ENCODE assay signal across 8 cellular contexts in the genomic region with DNA sequence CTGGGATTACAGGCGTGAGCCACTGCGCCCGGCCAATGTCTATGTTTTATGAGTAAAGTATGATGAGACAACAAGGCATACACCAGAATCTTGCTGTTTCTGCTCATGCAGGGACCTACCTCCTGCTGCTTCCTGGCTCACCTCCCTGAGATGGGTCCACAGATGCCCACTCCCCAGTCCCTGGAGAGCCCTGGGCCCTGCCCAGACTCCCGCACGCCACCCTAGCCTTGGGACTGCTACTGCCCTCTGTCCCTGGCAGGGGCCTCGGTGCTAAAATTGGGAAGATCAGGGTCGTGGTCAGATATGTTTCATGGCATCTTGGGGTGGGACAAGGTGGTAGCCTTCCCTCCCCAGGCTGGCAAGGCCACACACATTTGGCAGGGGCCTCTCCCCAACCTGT.
"Had no signal": no experiment of that assay in that cellular context is flagged by ENCODE, and none has a peak within 500 bp of the region (broad histone marks: within the 10 kb centered on the region; RNA-seq: fewer than 3 reads in every experiment).

No MANE protein-coding gene starts in this region.

- H3K4me1 ChIP-seq: HAP-1 had no signal

- H2AFZ ChIP-seq: GM23248, GM23338 had no signal

- H3K4me3 ChIP-seq: GM23248, GM23338, HAP-1 had no signal

- H3K27ac Mint-ChIP-seq: GM23338, H9, HFFc6 had no signal

- H3K9me3 ChIP-seq: HAP-1 had no signal

- H3K36me3 ChIP-seq: HAP-1 had no signal

- H3K9ac ChIP-seq: GM23248 had no signal

- H3K27ac ChIP-seq: GM23248 had no signal

- H3K4me3 Mint-ChIP-seq: GM23338, H9, HFFc6 had no signal

- DNase-seq: GM23248, GOT3, H7, H9, HCEC 1CT, HFFc6 had no signal

- H3K4me2 ChIP-seq: GM23338 had no signal
